ENCODE assay signal across 16 cellular contexts in genomic region chr7:74141705-74142104, GRCh38. TPM values are rescaled to one million over a fixed set of nuclear protein-coding genes. Genes with fewer than 3 reads are reported as not detected.
DNase-seq lines count a peak whose midpoint lies in the region; ATAC-seq and TF ChIP-seq lines count a peak whose summit lies in the region.
"Had no signal": no experiment of that assay in that cellular context is flagged by ENCODE, and none has a peak within 500 bp of the region (broad histone marks: within the 10 kb centered on the region; RNA-seq: fewer than 3 reads in every experiment).

No MANE protein-coding gene starts in this region.

- H3K4me3 Mint-ChIP-seq in activated naive CD4-positive, alpha-beta T cell treated with anti-CD3 and anti-CD28 coated beads for 36 hours, result no peak overlapping the region
- no peak overlapping the region for H3K4me3 Mint-ChIP-seq in stimulated activated naive B cell treated with anti-CD40 and anti-IgM and Interleukin-4, amounts not matched to agents 10 μg/mL and 1 μg/mL and 100 μg/mL, for 72 hours
- H3K4me3 Mint-ChIP-seq: CD8-positive, alpha-beta T cell had no signal

- H3K36me3 Mint-ChIP-seq in activated naive CD4-positive, alpha-beta T cell treated with anti-CD3 and anti-CD28 coated beads for 36 hours (ENCODE audit: low read depth), result no peaks in the 10 kb centered on the region
- peaks cover 6% of the 10 kb centered on the region in 2 donors for H3K36me3 Mint-ChIP-seq in stimulated activated naive B cell treated with anti-CD40 and anti-IgM and Interleukin-4, amounts not matched to agents 10 μg/mL and 1 μg/mL and 100 μg/mL, for 72 hours
- H3K36me3 Mint-ChIP-seq: CD8-positive, alpha-beta T cell had no signal

- H3K4me3 ChIP-seq in PC-9, result peak overlapping the region; percentile 20; the same call in 1 of the 2 replicates
- H3K4me3 ChIP-seq: K562, ovary, skin epidermis had no signal

- H3K9me3 Mint-ChIP-seq in activated naive CD4-positive, alpha-beta T cell treated with anti-CD3 and anti-CD28 coated beads for 36 hours, result peaks cover 2% of the 10 kb centered on the region
- peaks cover 6 to 10% of the 10 kb centered on the region in 2 donors for H3K9me3 Mint-ChIP-seq in stimulated activated naive B cell treated with anti-CD40 and anti-IgM and Interleukin-4, amounts not matched to agents 10 μg/mL and 1 μg/mL and 100 μg/mL, for 72 hours
- H3K9me3 Mint-ChIP-seq: CD8-positive, alpha-beta T cell had no signal

- peak; percentile 12 for DNase-seq in activated naive CD4-positive, alpha-beta T cell treated with anti-CD3 and anti-CD28 coated beads for 36 hours
- no peak for DNase-seq in activated naive CD4-positive, alpha-beta T cell treated with Interleukin-2 at 50 U/mL for 16 hours
- DNase-seq in PC-9 (peak; percentile 38 to 89), dermis microvascular lymphatic vessel endothelial cell (ENCODE audit: low read depth in 2 of 2) (peak; percentile 14 to 55), retina (no peak), NCI-H524 (lab: John Stamatoyannopoulos, UW) (no peak)
- no peak for DNase-seq in stimulated activated naive B cell treated with anti-CD40 and anti-IgM and Interleukin-4, amounts not matched to agents 10 μg/mL and 1 μg/mL and 100 μg/mL, for 72 hours
- DNase-seq in stimulated activated naive CD4-positive, alpha-beta T cell treated with Interleukin-2 at 50 U/mL for 16 hours (lab: John Stamatoyannopoulos, UW), result no peak
- DNase-seq: ACHN; CD8-positive, alpha-beta T cell; NCI-H1417; NCI-H226; ovary had no signal

- no peak for TF ChIP-seq CTCF in PC-9 (conservative IDR thresholded peaks at IDR 0.05)

- H3K36me3 ChIP-seq in PC-9 (ENCODE audit: low read depth), result no peaks in the 10 kb centered on the region
- H3K36me3 ChIP-seq: ovary had no signal

- POLR2A ChIA-PET in PC-9 (lab: Charles Lee; ENCODE audit: unreplicated experiment), result interaction anchor here (0.5 to 0.9 kb wide), 3 partner anchors 17 to 146 kb away, joined by 3 to 18 read pairs (median 6); no protein-coding TSS in a partner anchor

- peaks cover 33% of the 10 kb centered on the region for H3F3A ChIP-seq in PC-9 (ENCODE audit: insufficient read depth, low read depth)

- H3K4me2 ChIP-seq in PC-9, result peak overlapping the region; percentile 75

- H4K20me1 ChIP-seq in PC-9 (ENCODE audit: insufficient read depth), result no peaks in the 10 kb centered on the region

- no peaks in the 10 kb centered on the region for H3K9me2 ChIP-seq in PC-9 (ENCODE audit: insufficient read depth)

- H2AFZ ChIP-seq in PC-9, result peak overlapping the region; percentile 25; the same call in 1 of the 2 replicates

- CTCF ChIA-PET in activated naive CD4-positive, alpha-beta T cell treated with anti-CD3 and anti-CD28 coated beads for 36 hours (lab: Charles Lee), result interaction anchor here (1.2 kb wide), 1 partner anchor 65 kb away, joined by 4 read pairs; no protein-coding TSS in a partner anchor
- CTCF ChIA-PET in PC-9 (lab: Charles Lee), result interaction anchor here (0.5 kb wide), 1 partner anchor 29 kb away, joined by 12 read pairs; no protein-coding TSS in a partner anchor

- intact Hi-C loops in activated naive CD4-positive, alpha-beta T cell treated with anti-CD3 and anti-CD28 coated beads for 36 hours (cut with micrococcal nuclease), result loop anchor here (5.0 kb wide), 1 partner anchor 41 kb away; no protein-coding TSS in a partner anchor
- intact Hi-C loops in PC-9 (cut with micrococcal nuclease; ENCODE audit: unreplicated experiment), result loop anchor here (1.0 kb wide), 2 partner anchors 8 to 47 kb away; no protein-coding TSS in a partner anchor

- H3K79me2 ChIP-seq in PC-9 (ENCODE audit: low read depth), result no peaks in the 10 kb centered on the region

- H3K27ac ChIP-seq in PC-9, result peak overlapping the region; percentile 100
- H3K27ac ChIP-seq: ovary, skin epidermis had no signal

- H3K9me3 ChIP-seq in PC-9 (ENCODE audit: insufficient read depth, low read depth), result peaks cover 15% of the 10 kb centered on the region; the same call in 1 of the 2 replicates
- H3K9me3 ChIP-seq: ovary had no signal

- H3K4me1 Mint-ChIP-seq in activated naive CD4-positive, alpha-beta T cell treated with anti-CD3 and anti-CD28 coated beads for 36 hours (ENCODE audit: low read depth), result peaks cover 3% of the 10 kb centered on the region
- peaks cover 4 to 6% of the 10 kb centered on the region in 2 donors for H3K4me1 Mint-ChIP-seq in stimulated activated naive B cell treated with anti-CD40 and anti-IgM and Interleukin-4, amounts not matched to agents 10 μg/mL and 1 μg/mL and 100 μg/mL, for 72 hours

- no peaks in the 10 kb centered on the region for H3K27me3 ChIP-seq in PC-9 (ENCODE audit: insufficient read depth, low read depth)
- H3K27me3 ChIP-seq: ovary had no signal

- H3K27ac Mint-ChIP-seq in activated naive CD4-positive, alpha-beta T cell treated with anti-CD3 and anti-CD28 coated beads for 36 hours, result no peak overlapping the region
- peak overlapping the region; percentile 14 for H3K27ac Mint-ChIP-seq in stimulated activated naive B cell treated with anti-CD40 and anti-IgM and Interleukin-4, amounts not matched to agents 10 μg/mL and 1 μg/mL and 100 μg/mL, for 72 hours
- H3K27ac Mint-ChIP-seq: CD8-positive, alpha-beta T cell had no signal

- no peaks in the 10 kb centered on the region for H3K27me3 Mint-ChIP-seq in activated naive CD4-positive, alpha-beta T cell treated with anti-CD3 and anti-CD28 coated beads for 36 hours (ENCODE audit: low read depth)
- H3K27me3 Mint-ChIP-seq in stimulated activated naive B cell treated with anti-CD40 and anti-IgM and Interleukin-4, amounts not matched to agents 10 μg/mL and 1 μg/mL and 100 μg/mL, for 72 hours, result no peaks in the 10 kb centered on the region

- peak; percentile 55 to 68 for ATAC-seq in stimulated activated naive B cell treated with anti-CD40 and anti-IgM and Interleukin-4, amounts not matched to agents 10 μg/mL and 1 μg/mL and 100 μg/mL, for 72 hours (replicated peaks)
- ATAC-seq: CD8-positive, alpha-beta T cell; K562; left lobe of liver had no signal

- peaks cover 30% of the 10 kb centered on the region for H3K4me1 ChIP-seq in PC-9 (replicated peaks; ENCODE audit: insufficient read depth)

- BruUV-seq in PC-9 (replicated peaks; lab: Mats Ljungman, UMichigan), result no TSS peak

RNA-seq across cellular contexts. Expression of gene EIF4H, which starts 32.5 kb away (rescaled TPM):
- 100 to 1,000 TPM; 492 to 518 TPM for total RNA-seq in activated naive CD4-positive, alpha-beta T cell treated with anti-CD3 and anti-CD28 coated beads for 36 hours
- 315 and 459 TPM in 2 replicates for total RNA-seq in PC-9 (2021)
- total RNA-seq in dermis microvascular lymphatic vessel endothelial cell, result 390 and 404 TPM in 2 replicates

RNA-seq across cellular contexts. Expression of gene LIMK1, which starts 58.1 kb away (rescaled TPM):
- 1 to 10 TPM; 7.9 to 9.2 TPM for total RNA-seq in activated naive CD4-positive, alpha-beta T cell treated with anti-CD3 and anti-CD28 coated beads for 36 hours
- total RNA-seq in PC-9 (2021) (128 and 148 TPM in 2 replicates), dermis microvascular lymphatic vessel endothelial cell (13.9 and 18.7 TPM in 2 replicates)

Comparison
In these comparisons a context has a peak if more than half of its experiments do, and no peak if none do; other contexts are left out.
1. DNase-seq: peak in activated naive CD4-positive, alpha-beta T cell treated with anti-CD3 and anti-CD28 coated beads for 36 hours (single experiment), PC-9 (2 of 2) and dermis microvascular lymphatic vessel endothelial cell (2 of 2); none in activated naive CD4-positive, alpha-beta T cell treated with Interleukin-2 at 50 U/mL for 16 hours (single experiment), stimulated activated naive B cell treated with anti-CD40 and anti-IgM and Interleukin-4, amounts not matched to agents 10 μg/mL and 1 μg/mL and 100 μg/mL, for 72 hours (single experiment), retina (single experiment), stimulated activated naive CD4-positive, alpha-beta T cell treated with Interleukin-2 at 50 U/mL for 16 hours (single experiment) and NCI-H524 (0 of 2).